2 cellular contexts compared by ENCODE assay signal in the genomic region with DNA sequence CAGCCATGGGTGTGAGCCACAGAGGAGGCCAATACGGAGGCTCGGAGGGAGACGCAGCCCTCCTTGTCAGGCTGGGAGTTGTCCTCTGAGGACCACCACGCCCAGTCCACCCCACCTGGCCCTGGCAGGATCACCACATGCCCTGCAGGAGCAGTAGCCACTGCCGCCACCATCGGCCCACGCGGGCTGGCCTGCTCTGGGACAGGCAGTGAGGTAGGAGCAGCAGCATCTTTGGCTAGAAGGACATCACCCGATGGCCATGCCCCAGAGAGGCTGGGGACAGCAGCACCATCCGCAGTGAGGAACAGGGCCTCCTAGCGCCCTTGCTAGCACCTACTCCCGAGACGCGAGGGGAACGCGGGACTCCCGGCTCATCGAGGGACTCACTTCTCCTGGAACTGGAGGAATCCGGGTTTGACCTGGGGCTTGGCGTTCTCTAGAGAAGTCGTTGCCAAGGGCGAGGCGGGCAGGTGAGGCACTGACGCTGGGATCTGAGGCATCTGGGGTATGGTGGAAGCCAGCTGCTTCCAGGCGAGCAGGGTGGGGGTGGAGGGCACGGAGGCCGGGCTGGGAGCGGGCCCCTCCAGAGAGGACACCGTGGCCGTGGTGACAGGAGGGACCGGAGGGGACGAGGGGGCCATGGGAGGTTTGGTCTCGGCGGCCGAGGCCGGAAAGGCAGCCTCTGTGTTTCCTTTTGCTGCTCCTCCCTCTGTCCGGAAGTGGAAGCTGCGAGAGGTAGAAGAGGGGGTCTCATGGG.
TF ChIP-seq lines count a peak whose summit lies in the region.

No MANE protein-coding gene starts in this region.

TF ChIP-seq in HEK293, 187 proteins besides CTCF, POLR2A, EP300 and RAD21:
- TF ChIP-seq ZXDB (tag by site-specific recombination; IDR thresholded peaks at IDR 0.05): no peak
- 0 out of 2 replicates have a peak, but pooled peaks have one; percentile 31 for TF ChIP-seq GLIS2 (tag by site-specific recombination; IDR thresholded peaks at IDR 0.05)
- TF ChIP-seq, protein P1, sequence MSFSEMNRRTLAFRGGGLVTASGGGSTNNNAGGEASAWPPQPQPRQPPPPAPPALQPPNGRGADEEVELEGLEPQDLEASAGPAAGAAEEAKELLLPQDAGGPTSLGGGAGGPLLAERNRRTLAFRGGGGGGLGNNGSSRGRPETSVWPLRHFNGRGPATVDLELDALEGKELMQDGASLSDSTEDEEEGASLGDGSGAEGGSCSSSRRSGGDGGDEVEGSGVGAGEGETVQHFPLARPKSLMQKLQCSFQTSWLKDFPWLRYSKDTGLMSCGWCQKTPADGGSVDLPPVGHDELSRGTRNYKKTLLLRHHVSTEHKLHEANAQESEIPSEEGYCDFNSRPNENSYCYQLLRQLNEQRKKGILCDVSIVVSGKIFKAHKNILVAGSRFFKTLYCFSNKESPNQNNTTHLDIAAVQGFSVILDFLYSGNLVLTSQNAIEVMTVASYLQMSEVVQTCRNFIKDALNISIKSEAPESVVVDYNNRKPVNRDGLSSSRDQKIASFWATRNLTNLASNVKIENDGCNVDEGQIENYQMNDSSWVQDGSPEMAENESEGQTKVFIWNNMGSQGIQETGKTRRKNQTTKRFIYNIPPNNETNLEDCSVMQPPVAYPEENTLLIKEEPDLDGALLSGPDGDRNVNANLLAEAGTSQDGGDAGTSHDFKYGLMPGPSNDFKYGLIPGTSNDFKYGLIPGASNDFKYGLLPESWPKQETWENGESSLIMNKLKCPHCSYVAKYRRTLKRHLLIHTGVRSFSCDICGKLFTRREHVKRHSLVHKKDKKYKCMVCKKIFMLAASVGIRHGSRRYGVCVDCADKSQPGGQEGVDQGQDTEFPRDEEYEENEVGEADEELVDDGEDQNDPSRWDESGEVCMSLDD (tag by site-specific recombination; IDR thresholded peaks at IDR 0.05): no peak

TF ChIP-seq in K562, 482 proteins besides CTCF, POLR2A, EP300 and RAD21:
- TF ChIP-seq, protein P2, sequence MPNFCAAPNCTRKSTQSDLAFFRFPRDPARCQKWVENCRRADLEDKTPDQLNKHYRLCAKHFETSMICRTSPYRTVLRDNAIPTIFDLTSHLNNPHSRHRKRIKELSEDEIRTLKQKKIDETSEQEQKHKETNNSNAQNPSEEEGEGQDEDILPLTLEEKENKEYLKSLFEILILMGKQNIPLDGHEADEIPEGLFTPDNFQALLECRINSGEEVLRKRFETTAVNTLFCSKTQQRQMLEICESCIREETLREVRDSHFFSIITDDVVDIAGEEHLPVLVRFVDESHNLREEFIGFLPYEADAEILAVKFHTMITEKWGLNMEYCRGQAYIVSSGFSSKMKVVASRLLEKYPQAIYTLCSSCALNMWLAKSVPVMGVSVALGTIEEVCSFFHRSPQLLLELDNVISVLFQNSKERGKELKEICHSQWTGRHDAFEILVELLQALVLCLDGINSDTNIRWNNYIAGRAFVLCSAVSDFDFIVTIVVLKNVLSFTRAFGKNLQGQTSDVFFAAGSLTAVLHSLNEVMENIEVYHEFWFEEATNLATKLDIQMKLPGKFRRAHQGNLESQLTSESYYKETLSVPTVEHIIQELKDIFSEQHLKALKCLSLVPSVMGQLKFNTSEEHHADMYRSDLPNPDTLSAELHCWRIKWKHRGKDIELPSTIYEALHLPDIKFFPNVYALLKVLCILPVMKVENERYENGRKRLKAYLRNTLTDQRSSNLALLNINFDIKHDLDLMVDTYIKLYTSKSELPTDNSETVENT (CRISPR knock-in tag; IDR thresholded peaks at IDR 0.05): peak; percentile 12; the same call in 1 of the 2 replicates
- TF ChIP-seq MCM5 (IDR thresholded peaks at IDR 0.05; ENCODE audit: low read depth): no peak
